Comparison of ENCODE assay signal across 21 cellular contexts in the genomic region with DNA sequence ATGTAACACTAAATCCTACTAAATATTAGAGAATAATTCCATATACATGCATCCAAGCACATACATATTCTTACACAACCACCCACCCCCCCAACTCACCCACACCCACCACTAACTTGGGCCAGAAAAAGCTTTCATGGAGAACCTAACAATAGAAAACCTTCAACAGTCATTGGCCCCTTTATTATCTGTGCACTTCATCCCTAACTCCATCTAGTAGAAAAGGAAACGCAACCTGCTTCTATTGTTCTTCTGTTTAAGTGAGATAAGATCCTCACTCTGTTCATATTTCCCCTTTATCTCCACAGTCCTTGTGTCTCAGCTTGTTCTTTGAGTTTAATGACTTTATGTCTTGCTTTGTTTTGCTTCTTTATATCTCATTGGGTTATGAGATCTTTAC.
"Had no signal": no experiment of that assay in that cellular context is flagged by ENCODE, and none has a peak within 500 bp of the region (broad histone marks: within the 10 kb centered on the region; RNA-seq: fewer than 3 reads in every experiment).

No MANE protein-coding gene starts in this region.

- H3K4me3 ChIP-seq: esophagus squamous epithelium, prostate gland, right lobe of liver, suprapubic skin, thyroid gland, upper lobe of left lung, uterus had no signal

- H3K36me3 Mint-ChIP-seq: naive B cell; stimulated activated effector memory CD8-positive, alpha-beta T cell treated with anti-CD3 and anti-CD28 coated beads, Interleukin-12 subunit alpha, Interleukin-12 subunit beta, amount 100 ng/mL, for 72 hours had no signal

- H3K27me3 Mint-ChIP-seq: effector memory CD8-positive, alpha-beta T cell; naive B cell had no signal

- DNase-seq: effector memory CD8-positive, alpha-beta T cell; esophagus squamous epithelium; foreskin fibroblast; head of caudate nucleus; hippocampal formation; left colon; left ventricle myocardium superior; mesendoderm; naive B cell; right lobe of liver; stimulated activated CD4-positive, alpha-beta T cell treated with anti-CD3 and anti-CD28 coated beads, Interleukin-4, amount 100 ng/mL, for 1 hour; stimulated activated CD8-positive, alpha-beta memory T cell treated with anti-CD3 and anti-CD28 coated beads, Interleukin-4, amount 100 ng/mL, for 48 hours; stimulated activated naive CD8-positive, alpha-beta T cell treated with anti-CD3 and anti-CD28 coated beads, Interleukin-15, Interleukin-2, amounts not matched to agents 100 U/mL and 50 U/mL, for 24 hours; thyroid gland; upper lobe of left lung; uterus had no signal

- H3K4me1 ChIP-seq: esophagus squamous epithelium, parathyroid adenoma, prostate gland, suprapubic skin, thyroid gland, upper lobe of left lung, uterus had no signal

- H3K27me3 ChIP-seq: esophagus squamous epithelium, right lobe of liver, suprapubic skin, thyroid gland, upper lobe of left lung, uterus had no signal

- H3K27ac ChIP-seq: esophagus squamous epithelium, parathyroid adenoma, prostate gland, right lobe of liver, suprapubic skin, thyroid gland, upper lobe of left lung, uterus had no signal

- H3K4me3 Mint-ChIP-seq: effector memory CD8-positive, alpha-beta T cell; naive B cell; nephron; stimulated activated effector memory CD8-positive, alpha-beta T cell treated with anti-CD3 and anti-CD28 coated beads, Interleukin-12 subunit alpha, Interleukin-12 subunit beta, amount 100 ng/mL, for 72 hours had no signal

- H3K9me3 ChIP-seq: prostate gland, right lobe of liver, suprapubic skin, thyroid gland, uterus had no signal

- H3K36me3 ChIP-seq: esophagus squamous epithelium, prostate gland, right lobe of liver, suprapubic skin, thyroid gland, upper lobe of left lung, uterus had no signal

- H3K4me1 Mint-ChIP-seq: naive B cell; nephron; stimulated activated effector memory CD8-positive, alpha-beta T cell treated with anti-CD3 and anti-CD28 coated beads, Interleukin-12 subunit alpha, Interleukin-12 subunit beta, amount 100 ng/mL, for 72 hours had no signal

- H3K27ac Mint-ChIP-seq: effector memory CD8-positive, alpha-beta T cell; naive B cell; nephron; stimulated activated effector memory CD8-positive, alpha-beta T cell treated with anti-CD3 and anti-CD28 coated beads, Interleukin-12 subunit alpha, Interleukin-12 subunit beta, amount 100 ng/mL, for 72 hours had no signal

- ATAC-seq: effector memory CD8-positive, alpha-beta T cell; left colon; left ventricle myocardium superior; right lobe of liver; stimulated activated effector memory CD8-positive, alpha-beta T cell treated with anti-CD3 and anti-CD28 coated beads, Interleukin-12 subunit alpha, Interleukin-12 subunit beta, amount 100 ng/mL, for 72 hours; stimulated activated naive CD8-positive, alpha-beta T cell treated with anti-CD3 and anti-CD28 coated beads, Interleukin-15, Interleukin-2, amounts not matched to agents 100 U/mL and 50 U/mL, for 24 hours had no signal
